Comparison of ENCODE assay signal across 15 cellular contexts in genomic region chr5:56849671-56850070, GRCh38.
DNase-seq lines count a peak whose midpoint lies in the region; ATAC-seq lines count a peak whose summit lies in the region.
"Had no signal": no experiment of that assay in that cellular context is flagged by ENCODE, and none has a peak within 500 bp of the region (broad histone marks: within the 10 kb centered on the region; RNA-seq: fewer than 3 reads in every experiment).

No MANE protein-coding gene starts in this region.

- peaks cover 4 to 40% (median 24%) of the 10 kb centered on the region in 5 donors for H3K4me1 ChIP-seq in subcutaneous abdominal adipose tissue (ENCODE audit: control insufficient read depth in 5 of 5, insufficient read depth in 5 of 5, low read length in 5 of 5)

- DNase-seq in activated naive CD4-positive, alpha-beta T cell treated with anti-CD3 and anti-CD28 coated beads, Interleukin-2, amount 10 ng/mL, durations not matched to agents 7 days and 5 days, result no peak
- DNase-seq in activated naive CD4-positive, alpha-beta T cell (lab: John Stamatoyannopoulos, UW), result no peak
- no peak for DNase-seq in central memory CD8-positive, alpha-beta T cell (ENCODE audit: low spot score in 2 of 2)
- DNase-seq in COLO668 (lab: John Stamatoyannopoulos, UW; ENCODE audit: unreplicated experiment), result no peak
- DNase-seq in SW480 (ENCODE audit: low spot score), result no peak
- DNase-seq in NOMO-1 treated with DMSO at 0.1 percent for 48 hours (lab: John Stamatoyannopoulos, UW; ENCODE audit: unreplicated experiment), result no peak
- DNase-seq: gastrocnemius medialis; GDM1; retina; stimulated activated CD4-positive, alpha-beta T cell treated with anti-CD3 and anti-CD28 coated beads, Interleukin-15, amount 100 ng/mL, for 24 hours had no signal

- peak overlapping the region; percentile 8 for H3K27ac ChIP-seq in subcutaneous abdominal adipose tissue (ENCODE audit: low read depth, low read length)
- H3K27ac ChIP-seq: epithelial cell of prostate, gastrocnemius medialis had no signal

- no peak overlapping the region for H3K9ac ChIP-seq in subcutaneous abdominal adipose tissue (ENCODE audit: low read length in 5 of 5)

- H3K9me3 Mint-ChIP-seq in activated naive CD4-positive, alpha-beta T cell treated with anti-CD3 and anti-CD28 coated beads, Interleukin-2, amount 10 ng/mL, durations not matched to agents 7 days and 5 days, result no peaks in the 10 kb centered on the region
- no peaks in the 10 kb centered on the region for H3K9me3 Mint-ChIP-seq in T-helper 1 cell treated with Interleukin-12 subunit alpha and Interleukin-12 subunit beta and Interleukin-4 antibody, amounts not matched to agents 30 μg/mL and 1 μg/mL, for 36 hours
- no peaks in the 10 kb centered on the region for H3K9me3 Mint-ChIP-seq in central memory CD8-positive, alpha-beta T cell
- H3K9me3 Mint-ChIP-seq: nephron had no signal

- H3K36me3 ChIP-seq in subcutaneous abdominal adipose tissue (ENCODE audit: control insufficient read depth in 5 of 5, insufficient read depth in 5 of 5, low read length in 5 of 5), result no peaks in the 10 kb centered on the region
- H3K36me3 ChIP-seq: gastrocnemius medialis had no signal

- CTCF ChIA-PET in activated naive CD4-positive, alpha-beta T cell treated with anti-CD3 and anti-CD28 coated beads, Interleukin-2, amount 10 ng/mL, durations not matched to agents 7 days and 5 days (lab: Charles Lee), result no interaction called here

- H3K27me3 ChIP-seq in subcutaneous abdominal adipose tissue (ENCODE audit: control insufficient read depth in 5 of 5, insufficient read depth in 4 of 5, low read length in 5 of 5), result no peaks in the 10 kb centered on the region
- H3K27me3 ChIP-seq: gastrocnemius medialis had no signal

- H3K36me3 Mint-ChIP-seq in activated naive CD4-positive, alpha-beta T cell treated with anti-CD3 and anti-CD28 coated beads, Interleukin-2, amount 10 ng/mL, durations not matched to agents 7 days and 5 days, result peaks cover 45% of the 10 kb centered on the region
- H3K36me3 Mint-ChIP-seq in T-helper 1 cell treated with Interleukin-12 subunit alpha and Interleukin-12 subunit beta and Interleukin-4 antibody, amounts not matched to agents 30 μg/mL and 1 μg/mL, for 36 hours (ENCODE audit: low read depth), result peaks cover 6% of the 10 kb centered on the region
- H3K36me3 Mint-ChIP-seq in central memory CD8-positive, alpha-beta T cell (ENCODE audit: insufficient read depth), result no peaks in the 10 kb centered on the region

- peak overlapping the region; percentile 73 for H3K27ac Mint-ChIP-seq in activated naive CD4-positive, alpha-beta T cell treated with anti-CD3 and anti-CD28 coated beads, Interleukin-2, amount 10 ng/mL, durations not matched to agents 7 days and 5 days
- no peak overlapping the region for H3K27ac Mint-ChIP-seq in T-helper 1 cell treated with Interleukin-12 subunit alpha and Interleukin-12 subunit beta and Interleukin-4 antibody, amounts not matched to agents 30 μg/mL and 1 μg/mL, for 36 hours
- peak overlapping the region; percentile 29 for H3K27ac Mint-ChIP-seq in central memory CD8-positive, alpha-beta T cell (ENCODE audit: low read depth)

- H3K4me3 ChIP-seq in subcutaneous abdominal adipose tissue (ENCODE audit: low read depth in 1 of 5, low read length in 5 of 5), result no peak overlapping the region
- H3K4me3 ChIP-seq: gastrocnemius medialis had no signal

- no peaks in the 10 kb centered on the region for H3K9me3 ChIP-seq in subcutaneous abdominal adipose tissue (ENCODE audit: control insufficient read depth in 5 of 5, low read length in 5 of 5)
- H3K9me3 ChIP-seq: gastrocnemius medialis had no signal

- H3K4me1 Mint-ChIP-seq in activated naive CD4-positive, alpha-beta T cell treated with anti-CD3 and anti-CD28 coated beads, Interleukin-2, amount 10 ng/mL, durations not matched to agents 7 days and 5 days, result peaks cover 90% of the 10 kb centered on the region
- peaks cover 66% of the 10 kb centered on the region for H3K4me1 Mint-ChIP-seq in T-helper 1 cell treated with Interleukin-12 subunit alpha and Interleukin-12 subunit beta and Interleukin-4 antibody, amounts not matched to agents 30 μg/mL and 1 μg/mL, for 36 hours (ENCODE audit: low read depth)
- H3K4me1 Mint-ChIP-seq in central memory CD8-positive, alpha-beta T cell, result peaks cover 73% of the 10 kb centered on the region

- peak overlapping the region; percentile 39 for H3K4me3 Mint-ChIP-seq in activated naive CD4-positive, alpha-beta T cell treated with anti-CD3 and anti-CD28 coated beads, Interleukin-2, amount 10 ng/mL, durations not matched to agents 7 days and 5 days
- H3K4me3 Mint-ChIP-seq in T-helper 1 cell treated with Interleukin-12 subunit alpha and Interleukin-12 subunit beta and Interleukin-4 antibody, amounts not matched to agents 30 μg/mL and 1 μg/mL, for 36 hours, result peak overlapping the region; percentile 19
- peak overlapping the region; percentile 33 for H3K4me3 Mint-ChIP-seq in central memory CD8-positive, alpha-beta T cell
- H3K4me3 Mint-ChIP-seq: nephron had no signal

- no peak for ATAC-seq in central memory CD8-positive, alpha-beta T cell (replicated peaks; ENCODE audit: extremely low read depth, poor library complexity, severe bottlenecking)
- ATAC-seq: gastrocnemius medialis, Panc1 had no signal

- no peaks in the 10 kb centered on the region for H3K27me3 Mint-ChIP-seq in activated naive CD4-positive, alpha-beta T cell treated with anti-CD3 and anti-CD28 coated beads, Interleukin-2, amount 10 ng/mL, durations not matched to agents 7 days and 5 days
- H3K27me3 Mint-ChIP-seq in T-helper 1 cell treated with Interleukin-12 subunit alpha and Interleukin-12 subunit beta and Interleukin-4 antibody, amounts not matched to agents 30 μg/mL and 1 μg/mL, for 36 hours (ENCODE audit: low read depth), result no peaks in the 10 kb centered on the region
- H3K27me3 Mint-ChIP-seq in central memory CD8-positive, alpha-beta T cell, result no peaks in the 10 kb centered on the region
